ENCODE assay signal across 23 cellular contexts in genomic region chr10:71902351-71902750, GRCh38.
"Had no signal": no experiment of that assay in that cellular context is flagged by ENCODE, and none has a peak within 500 bp of the region (broad histone marks: within the 10 kb centered on the region; RNA-seq: fewer than 3 reads in every experiment).

No MANE protein-coding gene starts in this region.

- H3K4me1 Mint-ChIP-seq: immature natural killer cell had no signal

- H3K27ac ChIP-seq: coronary artery, dorsolateral prefrontal cortex, esophagus muscularis mucosa, foreskin keratinocyte, gastroesophageal sphincter, heart left ventricle, hepatocyte, left lung, lower lobe of right lung had no signal

- H3K36me3 ChIP-seq: esophagus muscularis mucosa, gastroesophageal sphincter, heart left ventricle, left lung, lower lobe of right lung had no signal

- H3K4me1 ChIP-seq: gastroesophageal sphincter, left lung, lower lobe of right lung had no signal

- H3K36me3 Mint-ChIP-seq: immature natural killer cell, mesothelial cell of epicardium had no signal

- H3K27ac Mint-ChIP-seq: immature natural killer cell, mesothelial cell of epicardium had no signal

- DNase-seq: dermis blood vessel endothelial cell; dorsolateral prefrontal cortex; effector CD4-positive, alpha-beta T cell; effector memory CD4-positive, alpha-beta T cell; foreskin keratinocyte; hypothalamus; immature natural killer cell; islet precursor cell; left cardiac atrium; left lung; left ventricle myocardium superior; lower lobe of right lung; mesenchymal stem cell; mucosa of descending colon had no signal

- H3K4me3 ChIP-seq: coronary artery, dorsolateral prefrontal cortex, esophagus muscularis mucosa, gastroesophageal sphincter, heart left ventricle, hepatocyte, left lung, lower lobe of right lung, mucosa of descending colon had no signal

- H3K4me3 Mint-ChIP-seq: immature natural killer cell, mesothelial cell of epicardium had no signal

- H3K4me2 ChIP-seq: hepatocyte had no signal

- H2AFZ ChIP-seq: hepatocyte had no signal

- H3K9me3 ChIP-seq: esophagus muscularis mucosa, gastroesophageal sphincter, left lung, lower lobe of right lung, mucosa of descending colon had no signal

- H3K9me3 Mint-ChIP-seq: immature natural killer cell, mesothelial cell of epicardium had no signal

- FAIRE-seq: colon, endothelial cell of umbilical vein, frontal cortex had no signal

- ATAC-seq: foreskin keratinocyte, gastroesophageal sphincter, heart left ventricle, left cardiac atrium, left lung, left ventricle myocardium superior, lower lobe of right lung, mucosa of descending colon had no signal

- H3K27me3 ChIP-seq: dorsolateral prefrontal cortex, esophagus muscularis mucosa, foreskin keratinocyte, gastroesophageal sphincter, heart left ventricle, hepatocyte, left lung had no signal
